Comparison of ENCODE assay signal across 9 cellular contexts in genomic region chr6:129567374-129567773, GRCh38.
A peak's percentile ranks its signal among the peaks of the same experiment; 100 is the strongest.
DNase-seq lines count a peak whose midpoint lies in the region; ATAC-seq, FAIRE-seq and TF ChIP-seq lines count a peak whose summit lies in the region.
"Had no signal": no experiment of that assay in that cellular context is flagged by ENCODE, and none has a peak within 500 bp of the region (broad histone marks: within the 10 kb centered on the region; RNA-seq: fewer than 3 reads in every experiment).

No MANE protein-coding gene starts in this region.

- TF ChIP-seq RAD21 in K562 (CRISPR knock-in tag; conservative IDR thresholded peaks at IDR 0.05 in 1 of 2, IDR thresholded peaks at IDR 0.05 in 1 of 2), result peak; percentile 66 to 81

- CTCF ChIA-PET in K562 (lab: Yijun Ruan, JAX; ENCODE audit: low intra/inter-chr PET ratio), result interaction anchor here (2.5 kb wide), 1 partner anchor 69 kb away, joined by 17 read pairs; no protein-coding TSS in a partner anchor

- H2AFZ ChIP-seq in K562 (ENCODE audit: low read depth, low read length), result no peak overlapping the region

- H3K36me3 ChIP-seq in K562 (ENCODE audit: control insufficient read depth, insufficient read depth, low read length) (no peaks in the 10 kb centered on the region), gastrocnemius medialis (no peaks in the 10 kb centered on the region), gastroesophageal sphincter (no peaks in the 10 kb centered on the region)

- H3K9me3 ChIP-seq in K562 (replicated peaks; ENCODE audit: control insufficient read depth, insufficient read depth, low read depth, low read length) (no peaks in the 10 kb centered on the region), gastrocnemius medialis (no peaks in the 10 kb centered on the region), gastroesophageal sphincter (peaks cover 0 to 18% (median 0%) of the 10 kb centered on the region in 3 donors)

- 17% methylated on average over 5 of the region's 5 CpGs for WGBS in K562 (ENCODE audit: insufficient coverage, low coverage, missing lambda C conversion rate)
- 78 to 80% methylated on average over 5 of the region's 5 CpGs for WGBS in gastroesophageal sphincter (ENCODE audit: low coverage in 1 of 2), 2 donors

- POLR2A ChIA-PET in K562 (lab: Yijun Ruan, JAX), result no interaction called here

- ATAC-seq in K562 (peak; percentile 91), gastrocnemius medialis (no peak), gastroesophageal sphincter (no peak), GM19035 (IDR thresholded peaks at IDR 0.05; ENCODE audit: unreplicated experiment) (no peak), GM18858 (IDR thresholded peaks at IDR 0.05; ENCODE audit: unreplicated experiment) (no peak)

- TF ChIP-seq CTCF in K562 (IDR thresholded peaks at IDR 0.05 in 2 of 3, conservative IDR thresholded peaks at IDR 0.05 in 1 of 3; ENCODE audit: insufficient read depth in 2 of 3, low read depth in 1 of 3, low read length in 3 of 3) (peak; percentile 40 to 71 (median 68); a peak in 5 of 6 replicates), gastrocnemius medialis (IDR thresholded peaks at IDR 0.05 in 4 of 5, conservative IDR thresholded peaks at IDR 0.05 in 1 of 5) (peak in 3 of 5 experiments; percentile 14 to 33 (median 21)), gastroesophageal sphincter (IDR thresholded peaks at IDR 0.05) (peak in 1 of 4 experiments; percentile 18)

- no peak overlapping the region for H3K9ac ChIP-seq in K562 (ENCODE audit: insufficient read depth in 1 of 2, low read depth in 2 of 2, low read length in 2 of 2)

- peak; percentile 65 for FAIRE-seq in K562 (lab: Jason Lieb, UNC)
- FAIRE-seq: G401.6 had no signal

- intact Hi-C loops in K562 (cut with micrococcal nuclease) (loop anchor here (1.0 kb wide), 1 partner anchor 68 kb away; no protein-coding TSS in a partner anchor), gastrocnemius medialis (cut with DNase I; ENCODE audit: low total_unique reads) (no loop called here)

- TF ChIP-seq POLR2A in K562 (conservative IDR thresholded peaks at IDR 0.05) (no peak), gastrocnemius medialis (IDR thresholded peaks at IDR 0.05) (no peak), gastroesophageal sphincter (IDR thresholded peaks at IDR 0.05) (no peak)

- H3K27me3 ChIP-seq in K562 (ENCODE audit: control insufficient read depth in 2 of 2, insufficient read depth in 2 of 2, low read length in 2 of 2), result no peaks in the 10 kb centered on the region
- H3K27me3 ChIP-seq in gastrocnemius medialis, result no peaks in the 10 kb centered on the region
- no peaks in the 10 kb centered on the region for H3K27me3 ChIP-seq in gastroesophageal sphincter

- no peaks in the 10 kb centered on the region for H3K9me1 ChIP-seq in K562 (ENCODE audit: control insufficient read depth, insufficient read depth, low read length)

- H3K4me1 ChIP-seq in K562 (replicated peaks in 1 of 2; ENCODE audit: control insufficient read depth in 2 of 2, insufficient read depth in 2 of 2, low read length in 2 of 2) (peaks cover 0 to 7% of the 10 kb centered on the region in 2 experiments; a peak in 2 of 5 replicates), gastrocnemius medialis (no peaks in the 10 kb centered on the region), gastroesophageal sphincter (no peaks in the 10 kb centered on the region)

- H4K20me1 ChIP-seq in K562 (replicated peaks; ENCODE audit: control insufficient read depth, insufficient read depth, low read length), result no peaks in the 10 kb centered on the region

- H3K4me2 ChIP-seq in K562 (ENCODE audit: insufficient read depth, low read length), result no peak overlapping the region

- TF ChIP-seq EP300 in K562 (IDR thresholded peaks at IDR 0.05; ENCODE audit: low read length), result no peak
- no peak for TF ChIP-seq EP300 in gastroesophageal sphincter (IDR thresholded peaks at IDR 0.05)

- DNase-seq in activated CD4-positive, alpha-beta T cell treated with anti-CD3 and anti-CD28 coated beads for 24 hours (ENCODE audit: low read depth in 2 of 2), result peak; percentile 4 to 44
- no peak for DNase-seq in activated CD4-positive, alpha-beta T cell treated with anti-CD3 and anti-CD28 coated beads for 1 hour
- DNase-seq in NCI-H2107 treated with DMSO at 0.1 percent for 48 hours (lab: John Stamatoyannopoulos, UW; ENCODE audit: unreplicated experiment) (peak; percentile 6), K562 (ENCODE audit: extremely low read depth in 1 of 4, low spot score in 3 of 4) (peak; percentile 28 to 58 (median 34)), gastrocnemius medialis (no peak)

- no peaks in the 10 kb centered on the region for H3K79me2 ChIP-seq in K562 (ENCODE audit: control insufficient read depth, insufficient read depth, low read length)

- in situ Hi-C loops in K562 (cut with MboI), result loop anchor here (5.0 kb wide), 1 partner anchor 65 kb away; no protein-coding TSS in a partner anchor
- in situ Hi-C loops in gastrocnemius medialis (cut with MboI; ENCODE audit: low sequenced_read_pairs in 4 of 4), result loop anchor here in 1 of 4 donors (5.0 kb wide), 1 partner anchor 65 kb away; no protein-coding TSS in a partner anchor

- BruUV-seq in K562 (replicated peaks; lab: Mats Ljungman, UMichigan), result no TSS peak

- H3K4me3 ChIP-seq in K562 (no peak overlapping the region), gastrocnemius medialis (no peak overlapping the region), gastroesophageal sphincter (no peak overlapping the region)

- H3K27ac ChIP-seq in K562 (ENCODE audit: extremely low read depth, low read depth, low read length) (no peak overlapping the region), gastrocnemius medialis (no peak overlapping the region), gastroesophageal sphincter (no peak overlapping the region)

TF ChIP-seq in K562, 482 proteins besides CTCF, POLR2A, EP300 and RAD21:
- TF ChIP-seq SMC3 (conservative IDR thresholded peaks at IDR 0.05; ENCODE audit: insufficient read depth, low read depth, low read length) (peak; percentile 54), DACH1 (IDR thresholded peaks at IDR 0.05; ENCODE audit: partially characterized antibody) (no peak)
- TF ChIP-seq, protein P1, sequence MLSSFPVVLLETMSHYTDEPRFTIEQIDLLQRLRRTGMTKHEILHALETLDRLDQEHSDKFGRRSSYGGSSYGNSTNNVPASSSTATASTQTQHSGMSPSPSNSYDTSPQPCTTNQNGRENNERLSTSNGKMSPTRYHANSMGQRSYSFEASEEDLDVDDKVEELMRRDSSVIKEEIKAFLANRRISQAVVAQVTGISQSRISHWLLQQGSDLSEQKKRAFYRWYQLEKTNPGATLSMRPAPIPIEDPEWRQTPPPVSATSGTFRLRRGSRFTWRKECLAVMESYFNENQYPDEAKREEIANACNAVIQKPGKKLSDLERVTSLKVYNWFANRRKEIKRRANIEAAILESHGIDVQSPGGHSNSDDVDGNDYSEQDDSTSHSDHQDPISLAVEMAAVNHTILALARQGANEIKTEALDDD (IDR thresholded peaks at IDR 0.05), result peak; percentile 62
TF ChIP-seq in K562: peak in this region for 2.

Comparison
In these comparisons a context has a peak if more than half of its experiments do, and no peak if none do; other contexts are left out.
1. DNase-seq: peak in activated CD4-positive, alpha-beta T cell treated with anti-CD3 and anti-CD28 coated beads for 24 hours (2 of 2), NCI-H2107 treated with DMSO at 0.1 percent for 48 hours (single experiment) and K562 (4 of 4); none in activated CD4-positive, alpha-beta T cell treated with anti-CD3 and anti-CD28 coated beads for 1 hour (single experiment) and gastrocnemius medialis (0 of 2).